Comparison of ENCODE assay signal across 1 cellular context in the genomic region with DNA sequence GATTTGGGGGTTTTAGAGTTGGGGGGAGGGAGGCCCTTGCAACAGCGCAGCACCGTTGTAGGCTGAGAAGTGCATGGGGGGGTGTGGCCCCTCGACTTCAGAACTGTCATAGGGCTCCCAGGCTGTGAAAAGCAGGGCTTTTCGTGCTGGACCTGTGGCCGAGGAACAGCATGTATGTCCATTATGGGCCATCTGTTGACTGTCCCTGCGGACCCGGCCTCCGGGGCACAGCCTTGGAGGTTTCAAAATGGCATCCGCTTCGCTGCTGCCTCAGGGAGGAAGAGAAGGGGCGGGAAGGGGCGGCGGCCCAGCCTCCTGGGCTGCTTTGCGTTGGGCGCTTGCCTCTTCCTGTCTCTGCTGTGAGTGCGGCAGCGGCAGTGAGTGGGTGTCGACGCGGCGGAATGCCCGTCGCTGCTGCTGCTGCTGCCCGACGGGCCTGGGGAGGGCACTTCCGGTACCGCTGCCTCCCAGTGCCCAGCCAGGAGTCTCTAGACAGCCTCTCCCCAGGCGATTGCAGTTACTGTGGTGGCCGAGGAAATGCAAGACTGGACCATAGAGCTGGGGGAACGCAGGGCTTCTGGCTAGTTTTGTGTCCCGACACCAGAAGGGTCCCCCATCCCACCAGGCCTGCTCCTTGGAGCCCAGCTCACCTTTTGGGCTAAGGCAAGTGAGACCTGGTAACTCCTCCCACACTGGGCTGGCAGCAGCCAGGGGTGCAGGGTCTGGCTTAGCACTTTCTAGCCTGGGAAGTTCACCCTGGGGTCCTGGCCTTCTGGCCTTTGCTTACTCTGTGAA.
A peak's percentile ranks its signal among the peaks of the same experiment; 100 is the strongest.
TF ChIP-seq lines count a peak whose summit lies in the region.

No MANE protein-coding gene starts in this region.

TF ChIP-seq in HEK293, 187 proteins besides CTCF, POLR2A, EP300 and RAD21 (continued from another document):
- no peak for TF ChIP-seq TSHZ1 (tag by site-specific recombination; IDR thresholded peaks at IDR 0.05; ENCODE audit: borderline replicate concordance)
- no peak for TF ChIP-seq ZFP37 (tag by site-specific recombination; IDR thresholded peaks at IDR 0.05)
- no peak for TF ChIP-seq ZNF37A (tag by site-specific recombination; IDR thresholded peaks at IDR 0.05)
- TF ChIP-seq ZNF571 (tag by site-specific recombination; IDR thresholded peaks at IDR 0.05), result no peak
- no peak for TF ChIP-seq ZNF521 (tag by site-specific recombination; IDR thresholded peaks at IDR 0.05)
- TF ChIP-seq, protein P1, sequence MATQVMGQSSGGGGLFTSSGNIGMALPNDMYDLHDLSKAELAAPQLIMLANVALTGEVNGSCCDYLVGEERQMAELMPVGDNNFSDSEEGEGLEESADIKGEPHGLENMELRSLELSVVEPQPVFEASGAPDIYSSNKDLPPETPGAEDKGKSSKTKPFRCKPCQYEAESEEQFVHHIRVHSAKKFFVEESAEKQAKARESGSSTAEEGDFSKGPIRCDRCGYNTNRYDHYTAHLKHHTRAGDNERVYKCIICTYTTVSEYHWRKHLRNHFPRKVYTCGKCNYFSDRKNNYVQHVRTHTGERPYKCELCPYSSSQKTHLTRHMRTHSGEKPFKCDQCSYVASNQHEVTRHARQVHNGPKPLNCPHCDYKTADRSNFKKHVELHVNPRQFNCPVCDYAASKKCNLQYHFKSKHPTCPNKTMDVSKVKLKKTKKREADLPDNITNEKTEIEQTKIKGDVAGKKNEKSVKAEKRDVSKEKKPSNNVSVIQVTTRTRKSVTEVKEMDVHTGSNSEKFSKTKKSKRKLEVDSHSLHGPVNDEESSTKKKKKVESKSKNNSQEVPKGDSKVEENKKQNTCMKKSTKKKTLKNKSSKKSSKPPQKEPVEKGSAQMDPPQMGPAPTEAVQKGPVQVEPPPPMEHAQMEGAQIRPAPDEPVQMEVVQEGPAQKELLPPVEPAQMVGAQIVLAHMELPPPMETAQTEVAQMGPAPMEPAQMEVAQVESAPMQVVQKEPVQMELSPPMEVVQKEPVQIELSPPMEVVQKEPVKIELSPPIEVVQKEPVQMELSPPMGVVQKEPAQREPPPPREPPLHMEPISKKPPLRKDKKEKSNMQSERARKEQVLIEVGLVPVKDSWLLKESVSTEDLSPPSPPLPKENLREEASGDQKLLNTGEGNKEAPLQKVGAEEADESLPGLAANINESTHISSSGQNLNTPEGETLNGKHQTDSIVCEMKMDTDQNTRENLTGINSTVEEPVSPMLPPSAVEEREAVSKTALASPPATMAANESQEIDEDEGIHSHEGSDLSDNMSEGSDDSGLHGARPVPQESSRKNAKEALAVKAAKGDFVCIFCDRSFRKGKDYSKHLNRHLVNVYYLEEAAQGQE (tag by site-specific recombination; IDR thresholded peaks at IDR 0.05), result no peak
- TF ChIP-seq ZNF555 (tag by site-specific recombination; conservative IDR thresholded peaks at IDR 0.05), result no peak
- TF ChIP-seq, protein P2, sequence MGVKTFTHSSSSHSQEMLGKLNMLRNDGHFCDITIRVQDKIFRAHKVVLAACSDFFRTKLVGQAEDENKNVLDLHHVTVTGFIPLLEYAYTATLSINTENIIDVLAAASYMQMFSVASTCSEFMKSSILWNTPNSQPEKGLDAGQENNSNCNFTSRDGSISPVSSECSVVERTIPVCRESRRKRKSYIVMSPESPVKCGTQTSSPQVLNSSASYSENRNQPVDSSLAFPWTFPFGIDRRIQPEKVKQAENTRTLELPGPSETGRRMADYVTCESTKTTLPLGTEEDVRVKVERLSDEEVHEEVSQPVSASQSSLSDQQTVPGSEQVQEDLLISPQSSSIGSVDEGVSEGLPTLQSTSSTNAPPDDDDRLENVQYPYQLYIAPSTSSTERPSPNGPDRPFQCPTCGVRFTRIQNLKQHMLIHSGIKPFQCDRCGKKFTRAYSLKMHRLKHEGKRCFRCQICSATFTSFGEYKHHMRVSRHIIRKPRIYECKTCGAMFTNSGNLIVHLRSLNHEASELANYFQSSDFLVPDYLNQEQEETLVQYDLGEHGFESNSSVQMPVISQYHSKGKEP (tag by site-specific recombination; IDR thresholded peaks at IDR 0.05), result no peak
- TF ChIP-seq, protein P3, sequence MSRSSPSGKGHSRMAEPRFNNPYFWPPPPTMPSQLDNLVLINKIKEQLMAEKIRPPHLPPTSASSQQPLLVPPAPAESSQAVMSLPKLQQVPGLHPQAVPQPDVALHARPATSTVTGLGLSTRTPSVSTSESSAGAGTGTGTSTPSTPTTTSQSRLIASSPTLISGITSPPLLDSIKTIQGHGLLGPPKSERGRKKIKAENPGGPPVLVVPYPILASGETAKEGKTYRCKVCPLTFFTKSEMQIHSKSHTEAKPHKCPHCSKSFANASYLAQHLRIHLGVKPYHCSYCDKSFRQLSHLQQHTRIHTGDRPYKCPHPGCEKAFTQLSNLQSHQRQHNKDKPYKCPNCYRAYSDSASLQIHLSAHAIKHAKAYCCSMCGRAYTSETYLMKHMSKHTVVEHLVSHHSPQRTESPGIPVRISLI (tag by site-specific recombination; IDR thresholded peaks at IDR 0.05), result no peak
- no peak for TF ChIP-seq ZNF146 (tag by site-specific recombination; IDR thresholded peaks at IDR 0.05)
- TF ChIP-seq ZNF600 (tag by site-specific recombination; IDR thresholded peaks at IDR 0.05), result no peak
- TF ChIP-seq SP2 (tag by site-specific recombination; IDR thresholded peaks at IDR 0.05), result peak; percentile 89
- TF ChIP-seq ZNF175 (tag by site-specific recombination; IDR thresholded peaks at IDR 0.05), result no peak
- peak; percentile 73; the same call in 1 of the 2 replicates for TF ChIP-seq ZBTB20 (tag by site-specific recombination; IDR thresholded peaks at IDR 0.05)
- TF ChIP-seq, protein P4, sequence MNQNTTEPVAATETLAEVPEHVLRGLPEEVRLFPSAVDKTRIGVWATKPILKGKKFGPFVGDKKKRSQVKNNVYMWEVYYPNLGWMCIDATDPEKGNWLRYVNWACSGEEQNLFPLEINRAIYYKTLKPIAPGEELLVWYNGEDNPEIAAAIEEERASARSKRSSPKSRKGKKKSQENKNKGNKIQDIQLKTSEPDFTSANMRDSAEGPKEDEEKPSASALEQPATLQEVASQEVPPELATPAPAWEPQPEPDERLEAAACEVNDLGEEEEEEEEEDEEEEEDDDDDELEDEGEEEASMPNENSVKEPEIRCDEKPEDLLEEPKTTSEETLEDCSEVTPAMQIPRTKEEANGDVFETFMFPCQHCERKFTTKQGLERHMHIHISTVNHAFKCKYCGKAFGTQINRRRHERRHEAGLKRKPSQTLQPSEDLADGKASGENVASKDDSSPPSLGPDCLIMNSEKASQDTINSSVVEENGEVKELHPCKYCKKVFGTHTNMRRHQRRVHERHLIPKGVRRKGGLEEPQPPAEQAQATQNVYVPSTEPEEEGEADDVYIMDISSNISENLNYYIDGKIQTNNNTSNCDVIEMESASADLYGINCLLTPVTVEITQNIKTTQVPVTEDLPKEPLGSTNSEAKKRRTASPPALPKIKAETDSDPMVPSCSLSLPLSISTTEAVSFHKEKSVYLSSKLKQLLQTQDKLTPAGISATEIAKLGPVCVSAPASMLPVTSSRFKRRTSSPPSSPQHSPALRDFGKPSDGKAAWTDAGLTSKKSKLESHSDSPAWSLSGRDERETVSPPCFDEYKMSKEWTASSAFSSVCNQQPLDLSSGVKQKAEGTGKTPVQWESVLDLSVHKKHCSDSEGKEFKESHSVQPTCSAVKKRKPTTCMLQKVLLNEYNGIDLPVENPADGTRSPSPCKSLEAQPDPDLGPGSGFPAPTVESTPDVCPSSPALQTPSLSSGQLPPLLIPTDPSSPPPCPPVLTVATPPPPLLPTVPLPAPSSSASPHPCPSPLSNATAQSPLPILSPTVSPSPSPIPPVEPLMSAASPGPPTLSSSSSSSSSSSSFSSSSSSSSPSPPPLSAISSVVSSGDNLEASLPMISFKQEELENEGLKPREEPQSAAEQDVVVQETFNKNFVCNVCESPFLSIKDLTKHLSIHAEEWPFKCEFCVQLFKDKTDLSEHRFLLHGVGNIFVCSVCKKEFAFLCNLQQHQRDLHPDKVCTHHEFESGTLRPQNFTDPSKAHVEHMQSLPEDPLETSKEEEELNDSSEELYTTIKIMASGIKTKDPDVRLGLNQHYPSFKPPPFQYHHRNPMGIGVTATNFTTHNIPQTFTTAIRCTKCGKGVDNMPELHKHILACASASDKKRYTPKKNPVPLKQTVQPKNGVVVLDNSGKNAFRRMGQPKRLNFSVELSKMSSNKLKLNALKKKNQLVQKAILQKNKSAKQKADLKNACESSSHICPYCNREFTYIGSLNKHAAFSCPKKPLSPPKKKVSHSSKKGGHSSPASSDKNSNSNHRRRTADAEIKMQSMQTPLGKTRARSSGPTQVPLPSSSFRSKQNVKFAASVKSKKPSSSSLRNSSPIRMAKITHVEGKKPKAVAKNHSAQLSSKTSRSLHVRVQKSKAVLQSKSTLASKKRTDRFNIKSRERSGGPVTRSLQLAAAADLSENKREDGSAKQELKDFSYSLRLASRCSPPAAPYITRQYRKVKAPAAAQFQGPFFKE (tag by site-specific recombination; IDR thresholded peaks at IDR 0.05; ENCODE audit: borderline replicate concordance), result no peak
- TF ChIP-seq PRDM6 (tag by site-specific recombination; IDR thresholded peaks at IDR 0.05), result no peak
- no peak for TF ChIP-seq ZNF221 (tag by site-specific recombination; IDR thresholded peaks at IDR 0.05; ENCODE audit: borderline replicate concordance)
- TF ChIP-seq, protein P5, sequence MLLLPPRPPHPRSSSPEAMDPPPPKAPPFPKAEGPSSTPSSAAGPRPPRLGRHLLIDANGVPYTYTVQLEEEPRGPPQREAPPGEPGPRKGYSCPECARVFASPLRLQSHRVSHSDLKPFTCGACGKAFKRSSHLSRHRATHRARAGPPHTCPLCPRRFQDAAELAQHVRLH (tag by site-specific recombination; IDR thresholded peaks at IDR 0.05), result no peak
- no peak for TF ChIP-seq ZNF169 (tag by site-specific recombination; IDR thresholded peaks at IDR 0.05)
- no peak for TF ChIP-seq ZSCAN23 (tag by site-specific recombination; IDR thresholded peaks at IDR 0.05)
- no peak for TF ChIP-seq ZNF10 (tag by site-specific recombination; IDR thresholded peaks at IDR 0.05)
- TF ChIP-seq ZBTB7A (tag by site-specific recombination; IDR thresholded peaks at IDR 0.05; ENCODE audit: low read depth), result no peak
- TF ChIP-seq ZNF140 (tag by site-specific recombination; IDR thresholded peaks at IDR 0.05), result no peak
- TF ChIP-seq ZNF530 (tag by site-specific recombination; IDR thresholded peaks at IDR 0.05; ENCODE audit: low read depth), result no peak
- peak; percentile 58 for TF ChIP-seq SCRT1 (tag by site-specific recombination; IDR thresholded peaks at IDR 0.05; ENCODE audit: borderline replicate concordance)
- TF ChIP-seq ZNF266 (tag by site-specific recombination; IDR thresholded peaks at IDR 0.05; ENCODE audit: low read depth), result no peak
